ENCODE assay signal across 17 cellular contexts in genomic region chr5:143314123-143314522, GRCh38.
DNase-seq lines count a peak whose midpoint lies in the region; ATAC-seq, FAIRE-seq and TF ChIP-seq lines count a peak whose summit lies in the region.
"Had no signal": no experiment of that assay in that cellular context is flagged by ENCODE, and none has a peak within 500 bp of the region (broad histone marks: within the 10 kb centered on the region; RNA-seq: fewer than 3 reads in every experiment).

No MANE protein-coding gene starts in this region.

- peaks cover 67% of the 10 kb centered on the region for H3K4me1 ChIP-seq in upper lobe of right lung

- no peak for DNase-seq in stimulated activated naive CD8-positive, alpha-beta T cell treated with anti-CD3 and anti-CD28 coated beads, Interleukin-15, amount 100 ng/mL, for 72 hours
- DNase-seq in activated B cell treated with CpG ODN at 0.5 μM for 24 hours (no peak), frontal cortex (ENCODE audit: low spot score in 2 of 2) (no peak), upper lobe of right lung (no peak), omental fat pad (ENCODE audit: low spot score) (no peak), NCI-H128 (lab: John Stamatoyannopoulos, UW; ENCODE audit: unreplicated experiment) (no peak), epidermal melanocyte (ENCODE audit: insufficient read length, low spot score) (no peak)
- DNase-seq: activated CD4-positive, CD25-positive, alpha-beta regulatory T cell treated with anti-CD3 and anti-CD28 coated beads, Interleukin-2, amount 50 U/mL, for 72 hours; AML-193; DMS79; NCI-H2029 treated with DMSO at 0.1 percent for 48 hours; stimulated activated CD4-positive, alpha-beta T cell treated with anti-CD3 and anti-CD28 coated beads, Interleukin-4, amount 100 ng/mL, for 1 hour; stimulated activated naive CD8-positive, alpha-beta T cell treated with anti-CD3 and anti-CD28 coated beads, Interleukin-15, Interleukin-2, amounts not matched to agents 100 U/mL and 50 U/mL, for 24 hours had no signal

- no peak for ATAC-seq in stimulated activated naive CD8-positive, alpha-beta T cell treated with anti-CD3 and anti-CD28 coated beads, Interleukin-15, amount 100 ng/mL, for 72 hours
- ATAC-seq in activated B cell treated with CpG ODN at 0.5 μM for 24 hours (ENCODE audit: low read depth): peak; percentile 12
- no peak for ATAC-seq in upper lobe of right lung
- no peak for ATAC-seq in omental fat pad (ENCODE audit: low FRiP score)

- peak overlapping the region; percentile 12 for H3K27ac ChIP-seq in upper lobe of right lung
- H3K27ac ChIP-seq: HL-60, SK-N-MC had no signal

- intact Hi-C loops in activated B cell treated with CpG ODN at 0.5 μM for 24 hours (cut with micrococcal nuclease) (loop anchor here (2.0 to 10.0 kb wide), 2 partner anchors 17 to 511 kb away; no protein-coding TSS in a partner anchor), upper lobe of right lung (cut with DNase I) (no loop called here)

- peak; percentile 39 for FAIRE-seq in frontal cortex (lab: Jason Lieb, UNC)
- FAIRE-seq: H1 had no signal

- peaks cover 83% of the 10 kb centered on the region for H3K4me1 Mint-ChIP-seq in stimulated activated naive CD8-positive, alpha-beta T cell treated with anti-CD3 and anti-CD28 coated beads, Interleukin-15, Interleukin-2, amounts not matched to agents 100 ng/mL and 50 ng/mL, for 24 hours (ENCODE audit: low read depth)
- H3K4me1 Mint-ChIP-seq in stimulated activated naive CD8-positive, alpha-beta T cell treated with anti-CD3 and anti-CD28 coated beads, Interleukin-15, amount 100 ng/mL, for 72 hours: peaks cover 48% of the 10 kb centered on the region
- peaks cover 65% of the 10 kb centered on the region for H3K4me1 Mint-ChIP-seq in activated B cell treated with CpG ODN at 0.5 μM for 24 hours

- H3K9me3 Mint-ChIP-seq in stimulated activated naive CD8-positive, alpha-beta T cell treated with anti-CD3 and anti-CD28 coated beads, Interleukin-15, Interleukin-2, amounts not matched to agents 100 ng/mL and 50 ng/mL, for 24 hours: no peaks in the 10 kb centered on the region
- no peaks in the 10 kb centered on the region for H3K9me3 Mint-ChIP-seq in stimulated activated naive CD8-positive, alpha-beta T cell treated with anti-CD3 and anti-CD28 coated beads, Interleukin-15, amount 100 ng/mL, for 72 hours
- H3K9me3 Mint-ChIP-seq in activated B cell treated with CpG ODN at 0.5 μM for 24 hours: no peaks in the 10 kb centered on the region

- POLR2A ChIA-PET in activated B cell treated with CpG ODN at 0.5 μM for 24 hours (lab: Charles Lee): interaction anchor here (0.6 to 1.0 kb wide), 5 partner anchors 35 to 506 kb away, joined by 5 to 8 read pairs (median 5); partner anchors contain the start of gene NR3C1

- CTCF ChIA-PET in activated B cell treated with CpG ODN at 0.5 μM for 24 hours (lab: Charles Lee): no interaction called here

- no peaks in the 10 kb centered on the region for H3K9me3 ChIP-seq in upper lobe of right lung

- H3K4me3 Mint-ChIP-seq in stimulated activated naive CD8-positive, alpha-beta T cell treated with anti-CD3 and anti-CD28 coated beads, Interleukin-15, Interleukin-2, amounts not matched to agents 100 ng/mL and 50 ng/mL, for 24 hours: peak overlapping the region; percentile 2
- no peak overlapping the region for H3K4me3 Mint-ChIP-seq in stimulated activated naive CD8-positive, alpha-beta T cell treated with anti-CD3 and anti-CD28 coated beads, Interleukin-15, amount 100 ng/mL, for 72 hours
- H3K4me3 Mint-ChIP-seq in activated B cell treated with CpG ODN at 0.5 μM for 24 hours: peak overlapping the region; percentile 35

- H3K27ac Mint-ChIP-seq in stimulated activated naive CD8-positive, alpha-beta T cell treated with anti-CD3 and anti-CD28 coated beads, Interleukin-15, Interleukin-2, amounts not matched to agents 100 ng/mL and 50 ng/mL, for 24 hours: peak overlapping the region; percentile 92
- peak overlapping the region in 1 of 2 donors; percentile 52 for H3K27ac Mint-ChIP-seq in stimulated activated naive CD8-positive, alpha-beta T cell treated with anti-CD3 and anti-CD28 coated beads, Interleukin-15, amount 100 ng/mL, for 72 hours
- H3K27ac Mint-ChIP-seq in activated B cell treated with CpG ODN at 0.5 μM for 24 hours: peak overlapping the region; percentile 67

- no peaks in the 10 kb centered on the region for H3K27me3 ChIP-seq in upper lobe of right lung

- no peaks in the 10 kb centered on the region for H3K27me3 Mint-ChIP-seq in stimulated activated naive CD8-positive, alpha-beta T cell treated with anti-CD3 and anti-CD28 coated beads, Interleukin-15, Interleukin-2, amounts not matched to agents 100 ng/mL and 50 ng/mL, for 24 hours
- no peaks in the 10 kb centered on the region for H3K27me3 Mint-ChIP-seq in stimulated activated naive CD8-positive, alpha-beta T cell treated with anti-CD3 and anti-CD28 coated beads, Interleukin-15, amount 100 ng/mL, for 72 hours
- H3K27me3 Mint-ChIP-seq in activated B cell treated with CpG ODN at 0.5 μM for 24 hours: no peaks in the 10 kb centered on the region

- H3K36me3 ChIP-seq in upper lobe of right lung: peaks cover 42% of the 10 kb centered on the region

- TF ChIP-seq CTCF in activated B cell treated with CpG ODN at 0.5 μM for 24 hours (IDR thresholded peaks at IDR 0.05) (no peak), upper lobe of right lung (IDR thresholded peaks at IDR 0.05) (no peak), omental fat pad (IDR thresholded peaks at IDR 0.05) (no peak)

- peaks cover 53% of the 10 kb centered on the region for H3K36me3 Mint-ChIP-seq in stimulated activated naive CD8-positive, alpha-beta T cell treated with anti-CD3 and anti-CD28 coated beads, Interleukin-15, Interleukin-2, amounts not matched to agents 100 ng/mL and 50 ng/mL, for 24 hours (ENCODE audit: low read depth)
- H3K36me3 Mint-ChIP-seq in activated B cell treated with CpG ODN at 0.5 μM for 24 hours (ENCODE audit: low read depth): peaks cover 45% of the 10 kb centered on the region

- H3K4me3 ChIP-seq in upper lobe of right lung: no peak overlapping the region
- H3K4me3 ChIP-seq: SK-N-MC had no signal

Comparison
In these comparisons a context has a peak if more than half of its experiments do, and no peak if none do; other contexts are left out.
1. H3K4me3 Mint-ChIP-seq: peak in stimulated activated naive CD8-positive, alpha-beta T cell treated with anti-CD3 and anti-CD28 coated beads, Interleukin-15, Interleukin-2, amounts not matched to agents 100 ng/mL and 50 ng/mL, for 24 hours (single experiment) and activated B cell treated with CpG ODN at 0.5 μM for 24 hours (single experiment); none in stimulated activated naive CD8-positive, alpha-beta T cell treated with anti-CD3 and anti-CD28 coated beads, Interleukin-15, amount 100 ng/mL, for 72 hours (0 of 2).